Comparison of ENCODE assay signal across 19 cellular contexts in the genomic region with DNA sequence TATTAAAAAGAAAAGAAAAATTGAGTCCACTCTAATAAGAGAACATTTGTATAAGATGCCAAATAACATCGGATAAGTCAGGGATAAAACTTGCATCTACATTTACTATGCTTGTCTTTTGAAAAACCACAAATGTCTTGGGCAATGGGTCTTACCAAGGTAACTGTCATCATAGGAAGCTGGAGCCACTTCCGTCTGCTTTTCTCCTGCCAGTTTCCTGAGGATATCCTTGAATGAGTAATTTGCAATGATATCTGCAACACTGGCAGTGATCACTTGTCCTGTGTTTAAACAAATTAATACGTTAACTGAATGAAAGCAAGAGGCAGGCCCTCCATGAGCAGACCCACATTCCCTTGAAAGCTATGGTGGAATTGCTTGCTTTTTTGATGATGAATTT. TPM values are rescaled to one million over a fixed set of nuclear protein-coding genes. Genes with fewer than 3 reads are reported as not detected.
"Had no signal": no experiment of that assay in that cellular context is flagged by ENCODE, and none has a peak within 500 bp of the region (broad histone marks: within the 10 kb centered on the region; RNA-seq: fewer than 3 reads in every experiment).

No MANE protein-coding gene starts in this region.

- H3K4me1 Mint-ChIP-seq: activated CD4-positive, alpha-beta T cell treated with anti-CD3 and anti-CD28 coated beads, Interleukin-2, amount 10 ng/mL, durations not matched to agents 24 days and 14 days; activated naive CD8-positive, alpha-beta T cell treated with anti-CD3 and anti-CD28 coated beads, Interleukin-2, amount 10 ng/mL, durations not matched to agents 7 days and 5 days; endodermal cell; mesothelial cell of epicardium; nephron progenitor cell; stimulated activated naive B cell treated with anti-CD40 and anti-IgM and Interleukin-4, amounts not matched to agents 10 μg/mL and 1 μg/mL and 100 μg/mL, for 72 hours had no signal

- H3K27ac ChIP-seq: cardiac muscle cell, dorsolateral prefrontal cortex, thoracic aorta, upper lobe of right lung had no signal

- H3K27me3 Mint-ChIP-seq: activated CD4-positive, alpha-beta T cell treated with anti-CD3 and anti-CD28 coated beads, Interleukin-2, amount 10 ng/mL, durations not matched to agents 24 days and 14 days; activated naive CD8-positive, alpha-beta T cell treated with anti-CD3 and anti-CD28 coated beads, Interleukin-2, amount 10 ng/mL, durations not matched to agents 7 days and 5 days had no signal

- DNase-seq: activated CD8-positive, alpha-beta T cell treated with anti-CD3 and anti-CD28 coated beads, Interleukin-2, amount 10 ng/mL, durations not matched to agents 7 days and 5 days; activated naive CD4-positive, alpha-beta T cell treated with Interleukin-2 at 50 U/mL for 16 hours; activated naive CD8-positive, alpha-beta T cell treated with anti-CD3 and anti-CD28 coated beads, Interleukin-2, amount 10 ng/mL, durations not matched to agents 7 days and 5 days; activated T-cell treated with anti-CD3 and anti-CD28 coated beads, Interleukin-2, amount 50 U/mL, for 24 hours; amygdala; dorsolateral prefrontal cortex; endodermal cell; erythroblast; head of caudate nucleus; kidney; nephron progenitor cell; stimulated activated naive B cell treated with anti-CD40 and anti-IgM and Interleukin-4, amounts not matched to agents 10 μg/mL and 1 μg/mL and 100 μg/mL, for 72 hours; upper lobe of right lung had no signal

- H3K4me3 ChIP-seq: cardiac muscle cell, dorsolateral prefrontal cortex, lung, thoracic aorta, upper lobe of right lung had no signal

- H3K9me3 Mint-ChIP-seq: activated CD4-positive, alpha-beta T cell treated with anti-CD3 and anti-CD28 coated beads, Interleukin-2, amount 10 ng/mL, durations not matched to agents 24 days and 14 days; activated naive CD8-positive, alpha-beta T cell treated with anti-CD3 and anti-CD28 coated beads, Interleukin-2, amount 10 ng/mL, durations not matched to agents 7 days and 5 days; activated T-cell treated with anti-CD3 and anti-CD28 coated beads, Interleukin-2, amount 50 U/mL, for 24 hours; activated T-helper 2 cell treated with anti-CD3 and anti-CD28 coated beads, Interferon-gamma antibody, Interleukin-2, Interleukin-4, amounts not matched to agents 10 μg/mL and 5 μg/mL and 100 μg/mL, durations not matched to agents 14 hours and 24 hours and 36 hours; endodermal cell; stimulated activated naive B cell treated with anti-CD40 and anti-IgM and Interleukin-4, amounts not matched to agents 10 μg/mL and 1 μg/mL and 100 μg/mL, for 72 hours had no signal

- H3K36me3 Mint-ChIP-seq: activated naive CD8-positive, alpha-beta T cell treated with anti-CD3 and anti-CD28 coated beads, Interleukin-2, amount 10 ng/mL, durations not matched to agents 7 days and 5 days; stimulated activated naive B cell treated with anti-CD40 and anti-IgM and Interleukin-4, amounts not matched to agents 10 μg/mL and 1 μg/mL and 100 μg/mL, for 72 hours had no signal

- H3K27me3 ChIP-seq: cardiac muscle cell, upper lobe of right lung had no signal

- H3K4me1 ChIP-seq: upper lobe of right lung had no signal

- H3K36me3 ChIP-seq: cardiac muscle cell, upper lobe of right lung had no signal

- H3K27ac Mint-ChIP-seq: activated CD4-positive, alpha-beta T cell treated with anti-CD3 and anti-CD28 coated beads, Interleukin-2, amount 10 ng/mL, durations not matched to agents 24 days and 14 days; activated CD8-positive, alpha-beta T cell treated with anti-CD3 and anti-CD28 coated beads, Interleukin-2, amount 10 ng/mL, durations not matched to agents 7 days and 5 days; activated naive CD8-positive, alpha-beta T cell treated with anti-CD3 and anti-CD28 coated beads, Interleukin-2, amount 10 ng/mL, durations not matched to agents 7 days and 5 days; activated T-cell treated with anti-CD3 and anti-CD28 coated beads, Interleukin-2, amount 50 U/mL, for 24 hours; activated T-helper 2 cell treated with anti-CD3 and anti-CD28 coated beads, Interferon-gamma antibody, Interleukin-2, Interleukin-4, amounts not matched to agents 10 μg/mL and 5 μg/mL and 100 μg/mL, durations not matched to agents 14 hours and 24 hours and 36 hours; endodermal cell; mesothelial cell of epicardium; nephron progenitor cell; stimulated activated naive B cell treated with anti-CD40 and anti-IgM and Interleukin-4, amounts not matched to agents 10 μg/mL and 1 μg/mL and 100 μg/mL, for 72 hours had no signal

- H3K9me3 ChIP-seq: thoracic aorta, upper lobe of right lung had no signal

- H3K4me3 Mint-ChIP-seq: activated CD4-positive, alpha-beta T cell treated with anti-CD3 and anti-CD28 coated beads, Interleukin-2, amount 10 ng/mL, durations not matched to agents 24 days and 14 days; activated CD8-positive, alpha-beta T cell treated with anti-CD3 and anti-CD28 coated beads, Interleukin-2, amount 10 ng/mL, durations not matched to agents 7 days and 5 days; activated naive CD8-positive, alpha-beta T cell treated with anti-CD3 and anti-CD28 coated beads, Interleukin-2, amount 10 ng/mL, durations not matched to agents 7 days and 5 days; activated T-cell treated with anti-CD3 and anti-CD28 coated beads, Interleukin-2, amount 50 U/mL, for 24 hours; endodermal cell; mesothelial cell of epicardium; nephron progenitor cell; stimulated activated naive B cell treated with anti-CD40 and anti-IgM and Interleukin-4, amounts not matched to agents 10 μg/mL and 1 μg/mL and 100 μg/mL, for 72 hours had no signal

RNA-seq across cellular contexts. Expression of gene ITGA8, which starts 47.3 kb away (rescaled TPM):
- total RNA-seq: activated CD4-positive, alpha-beta T cell treated with anti-CD3 and anti-CD28 coated beads, Interleukin-2, amount 10 ng/mL, durations not matched to agents 24 days and 14 days; activated CD8-positive, alpha-beta T cell treated with anti-CD3 and anti-CD28 coated beads, Interleukin-2, amount 10 ng/mL, durations not matched to agents 7 days and 5 days; activated naive CD8-positive, alpha-beta T cell treated with anti-CD3 and anti-CD28 coated beads, Interleukin-2, amount 10 ng/mL, durations not matched to agents 7 days and 5 days; activated T-helper 2 cell treated with anti-CD3 and anti-CD28 coated beads, Interferon-gamma antibody, Interleukin-2, Interleukin-4, amounts not matched to agents 10 μg/mL and 5 μg/mL and 100 μg/mL, durations not matched to agents 14 hours and 24 hours and 36 hours had no signal
